8 cellular contexts compared by ENCODE assay signal in the genomic region with DNA sequence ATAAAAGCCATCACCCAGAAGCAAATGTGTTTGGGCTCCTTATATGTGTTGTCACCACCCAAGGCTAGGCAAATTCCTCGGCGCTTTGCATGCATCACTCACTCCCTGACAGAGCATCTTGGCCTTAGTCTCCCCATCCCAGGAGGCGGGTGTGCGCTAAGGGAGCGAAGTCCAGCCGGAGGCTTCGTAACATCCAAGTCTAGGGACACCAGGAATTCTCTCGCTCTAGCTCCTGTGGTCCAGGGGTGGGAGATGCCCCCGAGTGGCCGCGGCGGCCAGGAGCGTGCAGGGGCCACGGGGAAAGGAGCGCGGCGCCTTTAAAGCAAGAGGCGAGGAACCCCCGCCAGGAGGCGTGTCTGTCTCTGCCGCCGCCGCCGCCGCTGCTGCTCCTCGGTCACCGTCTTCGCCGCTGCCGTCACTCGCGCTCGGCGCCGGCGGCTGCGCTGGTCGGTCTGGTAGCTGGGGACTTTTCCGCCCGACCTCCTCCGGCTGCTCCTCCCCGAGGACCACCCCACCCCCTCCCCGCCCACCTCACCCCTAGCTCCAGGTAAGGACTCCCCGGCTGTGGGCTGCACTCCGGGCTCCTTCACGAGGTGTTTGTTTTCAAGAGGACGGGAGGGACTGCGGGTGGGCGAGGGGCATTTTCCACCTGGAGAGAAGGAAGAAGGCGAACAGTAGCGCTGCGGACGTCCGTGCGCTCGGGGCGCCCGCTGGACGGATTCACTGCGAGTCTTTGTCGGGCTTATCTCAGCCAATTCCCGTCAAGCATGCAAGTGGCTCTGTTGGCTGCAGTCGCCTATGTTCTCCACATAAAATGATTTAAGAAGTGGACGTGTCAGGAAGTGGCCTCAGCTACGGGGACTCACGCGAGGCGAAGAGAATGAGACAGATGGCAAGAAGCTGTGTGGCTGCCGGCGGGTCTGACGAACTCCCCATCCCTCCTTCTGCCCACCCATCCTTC. TPM values are rescaled to one million over a fixed set of nuclear protein-coding genes. Genes with fewer than 3 reads are reported as not detected.
DNase-seq lines count a peak whose midpoint lies in the region; ATAC-seq lines count a peak whose summit lies in the region.

A gene (plus strand): TSS at position 418 of the 961 bp plus-strand sequence.

- peak; percentile 87 for DNase-seq in DMS 273 (lab: John Stamatoyannopoulos, UW; ENCODE audit: unreplicated experiment)
- peak; percentile 79 for DNase-seq in H7
- peak; percentile 7 for DNase-seq in NCI-H1694 (lab: John Stamatoyannopoulos, UW)
- peak; percentile 91 for DNase-seq in adipocyte (ENCODE audit: low read depth)
- DNase-seq in left ventricle myocardium superior = peak; percentile 64
- DNase-seq in CD1c-positive myeloid dendritic cell (ENCODE audit: extremely low spot score) = no peak

- peaks cover 19% of the 10 kb centered on the region for H3K4me1 ChIP-seq in adipocyte (ENCODE audit: control insufficient read depth, insufficient read depth, low read length)
- peaks cover 15% of the 10 kb centered on the region for H3K4me1 ChIP-seq in skeletal muscle satellite cell (ENCODE audit: control insufficient read depth, insufficient read depth, low read length)

- H3K4me3 ChIP-seq in H7 (ENCODE audit: insufficient read depth, low read depth, low read length) (peak within 1 kb of the TSS; percentile 55), adipocyte (ENCODE audit: low read length) (peak within 1 kb of the TSS; percentile 75), skeletal muscle satellite cell (ENCODE audit: low read length) (peak within 1 kb of the TSS; percentile 77)

- H3K36me3 ChIP-seq in H7 (replicated peaks; ENCODE audit: control insufficient read depth, insufficient read depth, low read length) (no peaks in the 10 kb centered on the region), adipocyte (ENCODE audit: control insufficient read depth, insufficient read depth, low read length, severe bottlenecking) (no peaks in the 10 kb centered on the region), skeletal muscle satellite cell (ENCODE audit: insufficient read depth, low read length) (no peaks in the 10 kb centered on the region)

- ATAC-seq in left ventricle myocardium superior (peak; percentile 91), HG02970 (IDR thresholded peaks at IDR 0.05; ENCODE audit: low FRiP score, unreplicated experiment) (no peak)

- H3K9ac ChIP-seq in adipocyte (ENCODE audit: low read length) (peak within 1 kb of the TSS; percentile 54), skeletal muscle satellite cell (ENCODE audit: low read depth, low read length) (peak within 1 kb of the TSS; percentile 61)

- H3K9me3 ChIP-seq in adipocyte (ENCODE audit: control insufficient read depth, low read length) (no peaks in the 10 kb centered on the region), skeletal muscle satellite cell (replicated peaks; ENCODE audit: low read length) (no peaks in the 10 kb centered on the region)

- intact Hi-C loops in left ventricle myocardium superior (cut with micrococcal nuclease) = no loop called here

- peak within 1 kb of the TSS; percentile 95 for H3K4me2 ChIP-seq in skeletal muscle satellite cell (ENCODE audit: low read length)

- H3K27me3 ChIP-seq in H7 (ENCODE audit: control insufficient read depth, insufficient read depth, low read length) (peaks cover 48% of the 10 kb centered on the region), adipocyte (replicated peaks; ENCODE audit: control insufficient read depth, insufficient read depth, low read length) (peaks cover 21% of the 10 kb centered on the region), skeletal muscle satellite cell (ENCODE audit: control insufficient read depth, insufficient read depth, low read length) (peaks cover 22% of the 10 kb centered on the region)

RNA-seq across cellular contexts. Expression of the gene that starts here (rescaled TPM):
- total RNA-seq in H7 (2014; rRNA removed; shearing (Covaris generic)) = 0.76 and 1.2 TPM in 2 replicates
- total RNA-seq in left ventricle myocardium superior = 2.3 TPM
- 0.44 TPM in 1 of 2 replicates, not detected in the other for total RNA-seq in skeletal muscle satellite cell (2012; rRNA removed)
